6 cellular contexts compared by ENCODE assay signal in genomic region chr9:96038271-96038670, GRCh38.
"Had no signal": no experiment of that assay in that cellular context is flagged by ENCODE, and none has a peak within 500 bp of the region (broad histone marks: within the 10 kb centered on the region; RNA-seq: fewer than 3 reads in every experiment).

No MANE protein-coding gene starts in this region.

- H3K27ac Mint-ChIP-seq: HFFc6 had no signal

- H3K4me3 Mint-ChIP-seq: HFFc6 had no signal

- ATAC-seq: HCT116 had no signal

- DNase-seq: GM23248, GOT3, H7, HFFc6, IMR-90 had no signal
